ENCODE assay signal across 1 cellular context in genomic region chr14:72472845-72473244, GRCh38.
TF ChIP-seq lines count a peak whose summit lies in the region.

No MANE protein-coding gene starts in this region.

TF ChIP-seq in K562, 482 proteins besides CTCF, POLR2A, EP300 and RAD21 (continued from another document):
- TF ChIP-seq SOX6 (IDR thresholded peaks at IDR 0.05) = no peak
- TF ChIP-seq ZBED1 (IDR thresholded peaks at IDR 0.05) = no peak
- no peak for TF ChIP-seq TFE3 (CRISPR knock-in tag; IDR thresholded peaks at IDR 0.05)
- no peak for TF ChIP-seq ZNF263 (CRISPR knock-in tag; IDR thresholded peaks at IDR 0.05; ENCODE audit: borderline replicate concordance)
- no peak for TF ChIP-seq CXXC5 (CRISPR knock-in tag; IDR thresholded peaks at IDR 0.05)
- TF ChIP-seq ZEB2 (IDR thresholded peaks at IDR 0.05) = no peak
- TF ChIP-seq EGR1 (conservative IDR thresholded peaks at IDR 0.05) = no peak
- no peak for TF ChIP-seq ZNF436 (CRISPR knock-in tag; IDR thresholded peaks at IDR 0.05)
- no peak for TF ChIP-seq MAFG (tag; conservative IDR thresholded peaks at IDR 0.05)
- TF ChIP-seq TAF9B (IDR thresholded peaks at IDR 0.05; ENCODE audit: partially characterized antibody) = no peak
- no peak for TF ChIP-seq CUX1 (CRISPR knock-in tag; IDR thresholded peaks at IDR 0.05)
